9 cellular contexts compared by ENCODE assay signal in the genomic region with DNA sequence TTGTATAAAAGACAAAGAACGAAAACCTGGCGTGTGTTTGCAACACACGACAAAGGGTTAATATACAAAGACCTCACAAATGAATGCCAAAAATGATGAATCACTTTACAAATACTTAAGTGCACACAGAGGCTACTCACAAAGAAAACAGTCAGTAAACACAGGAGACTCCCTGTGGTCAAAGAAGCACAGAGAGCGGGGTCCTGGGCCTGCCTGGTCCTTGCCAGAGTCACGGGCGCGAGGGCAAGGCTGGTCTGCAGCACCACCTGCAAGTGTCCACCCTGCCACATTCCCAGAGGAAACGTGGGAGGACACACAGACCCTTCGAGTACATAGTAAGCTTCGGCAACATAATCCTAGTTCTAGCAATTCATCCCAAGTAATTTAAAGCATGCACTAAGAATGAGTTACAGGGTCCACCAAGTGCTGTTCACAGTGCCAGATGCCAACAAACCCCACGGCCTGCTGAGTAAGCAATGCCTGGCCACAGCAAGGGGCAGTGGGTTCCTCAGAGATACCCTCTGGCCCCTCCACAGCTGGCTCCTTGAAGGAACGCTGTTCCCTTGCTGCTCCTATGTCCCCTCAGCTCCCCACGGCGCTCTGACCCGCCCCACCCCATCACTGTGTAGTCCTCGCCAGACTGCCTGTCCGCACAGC. TPM values are rescaled to one million over a fixed set of nuclear protein-coding genes. Genes with fewer than 3 reads are reported as not detected.
DNase-seq lines count a peak whose midpoint lies in the region; ATAC-seq and TF ChIP-seq lines count a peak whose summit lies in the region.
"Had no signal": no experiment of that assay in that cellular context is flagged by ENCODE, and none has a peak within 500 bp of the region (broad histone marks: within the 10 kb centered on the region; RNA-seq: fewer than 3 reads in every experiment).

No MANE protein-coding gene starts in this region.

- POLR2A ChIA-PET in MCF 10A (lab: Yijun Ruan, JAX), result interaction anchor here (0.7 to 3.3 kb wide), 13 partner anchors 11 to 338 kb away, joined by 3 to 41 read pairs (median 5); partner anchors contain the start of genes ACTG1, BAHCC1, FAAP100 and NDUFAF8
- POLR2A ChIA-PET in T-cell (lab: Charles Lee), result interaction anchor here in 1 of 2 donors (0.6 kb wide), 1 partner anchor 285 kb away, joined by 3 read pairs; no protein-coding TSS in a partner anchor
- POLR2A ChIA-PET in CD4-positive, alpha-beta T cell (lab: Charles Lee), result no interaction called here

- H3K27ac Mint-ChIP-seq in MCF 10A (ENCODE audit: low read depth, unreplicated experiment) (peak overlapping the region; percentile 71), T-cell (no peak overlapping the region)
- H3K27ac Mint-ChIP-seq in CD4-positive, alpha-beta T cell, result no peak overlapping the region

- peak; percentile 48 for ATAC-seq in lung (ENCODE audit: insufficient read depth, low FRiP score)
- ATAC-seq in T-cell (replicated peaks in 1 of 4), result no peak
- no peak for ATAC-seq in CD4-positive, alpha-beta T cell (ENCODE audit: poor library complexity)
- ATAC-seq in HG02759 (IDR thresholded peaks at IDR 0.05; ENCODE audit: unreplicated experiment), result no peak

- peaks cover 36% of the 10 kb centered on the region for H3K36me3 Mint-ChIP-seq in MCF 10A (ENCODE audit: insufficient read depth, unreplicated experiment)
- H3K36me3 Mint-ChIP-seq in T-cell, result peaks cover 44% of the 10 kb centered on the region
- H3K36me3 Mint-ChIP-seq in CD4-positive, alpha-beta T cell (ENCODE audit: low read depth), result peaks cover 67% of the 10 kb centered on the region

- intact Hi-C loops in MCF 10A (cut with micrococcal nuclease), result loop anchor here (1.0 kb wide), 1 partner anchor 24 kb away; the partner anchor contains the start of gene FAAP100
- intact Hi-C loops in CD4-positive, alpha-beta T cell (cut with DNase I, micrococcal nuclease), result no loop called here

- H3K4me1 Mint-ChIP-seq in MCF 10A (ENCODE audit: insufficient read depth, unreplicated experiment), result peaks cover 44% of the 10 kb centered on the region
- H3K4me1 Mint-ChIP-seq in T-cell, result peaks cover 0 to 24% (median 8%) of the 10 kb centered on the region in 3 donors
- H3K4me1 Mint-ChIP-seq in CD4-positive, alpha-beta T cell (ENCODE audit: low read depth), result peaks cover 4% of the 10 kb centered on the region

- TF ChIP-seq CTCF in MCF 10A (IDR thresholded peaks at IDR 0.05; ENCODE audit: unreplicated experiment) (no peak), lung (IDR thresholded peaks at IDR 0.05; ENCODE audit: control extremely low read depth, extremely low read depth) (no peak)
- TF ChIP-seq CTCF in CD4-positive, alpha-beta T cell (IDR thresholded peaks at IDR 0.05), result no peak

- H3K9me3 ChIP-seq in lung (ENCODE audit: control insufficient read depth in 2 of 2, insufficient read depth in 1 of 2, low read length in 1 of 2), result no peaks in the 10 kb centered on the region
- H3K9me3 ChIP-seq in CD4-positive, alpha-beta T cell (ENCODE audit: control insufficient read depth, low read length), result no peaks in the 10 kb centered on the region

- H3K9me3 Mint-ChIP-seq in MCF 10A (ENCODE audit: unreplicated experiment) (no peaks in the 10 kb centered on the region), T-cell (no peaks in the 10 kb centered on the region)
- H3K9me3 Mint-ChIP-seq in CD4-positive, alpha-beta T cell, result no peaks in the 10 kb centered on the region

- peak overlapping the region in 1 of 2 donors; percentile 58 for H3K27ac ChIP-seq in lung (ENCODE audit: low read depth in 1 of 2, low read length in 1 of 2)
- H3K27ac ChIP-seq in CD4-positive, alpha-beta T cell (ENCODE audit: low read depth, low read length), result no peak overlapping the region

- CTCF ChIA-PET in MCF 10A (lab: Yijun Ruan, JAX), result interaction anchor here (0.6 to 1.9 kb wide), 6 partner anchors 8 to 212 kb away, joined by 3 to 9 read pairs (median 4); no protein-coding TSS in a partner anchor
- CTCF ChIA-PET in T-cell (lab: Charles Lee), result no interaction called here
- CTCF ChIA-PET in CD4-positive, alpha-beta T cell (lab: Charles Lee), result no interaction called here

- H3K27me3 Mint-ChIP-seq in MCF 10A (ENCODE audit: insufficient read depth, unreplicated experiment) (no peaks in the 10 kb centered on the region), T-cell (no peaks in the 10 kb centered on the region)
- no peaks in the 10 kb centered on the region for H3K27me3 Mint-ChIP-seq in CD4-positive, alpha-beta T cell

- H3K4me3 Mint-ChIP-seq in MCF 10A (ENCODE audit: unreplicated experiment) (peak overlapping the region; percentile 51), T-cell (no peak overlapping the region)
- H3K4me3 Mint-ChIP-seq in CD4-positive, alpha-beta T cell, result no peak overlapping the region

- WGBS in lung, 2 donors, result 74 to 85% methylated on average over 17 of the region's 17 CpGs

- peaks cover 0 to 8% of the 10 kb centered on the region in 2 donors for H3K4me1 ChIP-seq in lung (ENCODE audit: control insufficient read depth in 2 of 2, insufficient read depth in 2 of 2, low read length in 2 of 2)

- DNase-seq in AG08396 (ENCODE audit: low spot score) (peak; percentile 88), HuH-7.5 (ENCODE audit: low spot score) (peak; percentile 73), MCF 10A (ENCODE audit: unreplicated experiment) (peak; percentile 79), lung (ENCODE audit: low spot score) (no peak), T-cell (no peak), NCI-H2107 (lab: John Stamatoyannopoulos, UW) (no peak)
- no peak for DNase-seq in CD4-positive, alpha-beta T cell
- DNase-seq: NCI-H187 treated with DMSO at 0.1 percent for 48 hours had no signal

- no TSS peak for BruUV-seq in MCF 10A (replicated peaks; lab: Mats Ljungman, UMichigan)

- no peak overlapping the region for H3K4me3 ChIP-seq in lung

- peaks cover 0 to 34% of the 10 kb centered on the region in 2 donors for H3K36me3 ChIP-seq in lung (ENCODE audit: control insufficient read depth in 2 of 2, insufficient read depth in 2 of 2, low read length in 2 of 2)

- no peaks in the 10 kb centered on the region for H3K27me3 ChIP-seq in lung (ENCODE audit: control insufficient read depth, insufficient read depth)
- no peaks in the 10 kb centered on the region for H3K27me3 ChIP-seq in CD4-positive, alpha-beta T cell (ENCODE audit: control insufficient read depth, insufficient read depth, low read length)

RNA-seq across cellular contexts. Expression of gene FAAP100, which starts 24.6 kb away (rescaled TPM):
- total RNA-seq in MCF 10A (2022) (23.4 and 32.5 TPM in 2 replicates), lung (10 to 100 TPM; 20.8 to 34.4 TPM), T-cell (10 to 100 TPM; 31.7 to 62.1 (median 59.0) TPM)
- 10 to 100 TPM; 21.4 to 29.3 TPM for polyA plus RNA-seq in lung
- 10 to 100 TPM; 18.7 to 19.7 TPM for total RNA-seq in CD4-positive, alpha-beta T cell

RNA-seq across cellular contexts. Expression of gene FSCN2, which starts 48.6 kb away (rescaled TPM):
- 0.37 TPM in 1 of 2 replicates, not detected in the other for total RNA-seq in MCF 10A (2022)
- total RNA-seq in lung, result 1 to 10 TPM; 2.1 to 3.9 TPM
- 1 to 10 TPM in 1 of 2 donors, under 1 TPM in 1; 0.46 to 1.8 TPM for polyA plus RNA-seq in lung
- 1 to 10 TPM in 3 of 5 donors, under 1 TPM in 2; 0.91 to 4.2 (median 1.2) TPM for total RNA-seq in T-cell
- 1 to 10 TPM; 1.0 to 1.1 TPM for total RNA-seq in CD4-positive, alpha-beta T cell

Comparison
In these comparisons a context has a peak if more than half of its experiments do, and no peak if none do; other contexts are left out.
1. DNase-seq: peak in AG08396 (single experiment), HuH-7.5 (single experiment) and MCF 10A (single experiment); none in lung (single experiment), T-cell (0 of 34), CD4-positive, alpha-beta T cell (0 of 10) and NCI-H2107 (single experiment).